In genomic region chr2:204670756-204671155, GRCh38 we compare ENCODE assay signal across 29 cellular contexts.
"Had no signal": no experiment of that assay in that cellular context is flagged by ENCODE, and none has a peak within 500 bp of the region (broad histone marks: within the 10 kb centered on the region; RNA-seq: fewer than 3 reads in every experiment).

No MANE protein-coding gene starts in this region.

- H3K36me3 ChIP-seq: esophagus squamous epithelium, gastroesophageal sphincter, heart right ventricle had no signal

- H3K27ac Mint-ChIP-seq: activated CD4-positive, alpha-beta memory T cell treated with anti-CD3 and anti-CD28 coated beads, Interleukin-2, amount 10 ng/mL, durations not matched to agents 7 days and 5 days; activated CD4-positive, alpha-beta T cell treated with anti-CD3 and anti-CD28 coated beads, Interleukin-2, amount 10 ng/mL, durations not matched to agents 7 days and 5 days; activated naive CD8-positive, alpha-beta T cell; activated T-cell treated with anti-CD3 and anti-CD28 coated beads, Interleukin-2, amount 50 U/mL, for 24 hours; activated T-helper 17 cell treated with anti-CD3 and anti-CD28 coated beads, Interleukin-2, amount 50 U/mL, for 72 hours; effector memory CD8-positive, alpha-beta T cell; WTC11 had no signal

- FAIRE-seq: colon had no signal

- DNase-seq: activated CD4-positive, alpha-beta memory T cell treated with anti-CD3 and anti-CD28 coated beads, Interleukin-2, amount 10 ng/mL, durations not matched to agents 7 days and 5 days; activated CD4-positive, alpha-beta T cell treated with anti-CD3 and anti-CD28 coated beads for 1 hour; activated CD4-positive, alpha-beta T cell treated with anti-CD3 and anti-CD28 coated beads for 4 hours; activated CD4-positive, alpha-beta T cell treated with anti-CD3 and anti-CD28 coated beads, Interleukin-2, amount 10 ng/mL, durations not matched to agents 7 days and 5 days; activated CD4-positive, alpha-beta T cell treated with anti-CD3 and anti-CD28 coated beads, Interleukin-2, amount 50 U/mL, for 4 hours; activated CD8-positive, alpha-beta memory T cell treated with anti-CD3 and anti-CD28 coated beads, Interleukin-2, amount 50 U/mL, for 48 hours; activated effector memory CD4-positive, alpha-beta T cell treated with Interleukin-2 at 50 U/mL for 16 hours; activated gamma-delta T cell treated with Interleukin-2 at 50 U/mL for 16 hours; activated naive CD4-positive, alpha-beta T cell treated with anti-CD3 and anti-CD28 coated beads, Interleukin-2, amount 50 U/mL, for 16 hours; activated naive CD4-positive, alpha-beta T cell treated with Interleukin-2 at 50 U/mL for 16 hours; activated T-cell treated with anti-CD3 and anti-CD28 coated beads for 4 hours; activated T-cell treated with anti-CD3 and anti-CD28 coated beads, Interleukin-2, amount 50 U/mL, for 24 hours; amniotic stem cell; anterior cingulate cortex; caudate nucleus; cortex of kidney; effector CD4-positive, alpha-beta T cell; effector memory CD8-positive, alpha-beta T cell; esophagus squamous epithelium; foreskin melanocyte; heart right ventricle; T-helper 2 cell had no signal

- H3K4me1 Mint-ChIP-seq: activated CD4-positive, alpha-beta memory T cell treated with anti-CD3 and anti-CD28 coated beads, Interleukin-2, amount 10 ng/mL, durations not matched to agents 7 days and 5 days; activated CD4-positive, alpha-beta T cell treated with anti-CD3 and anti-CD28 coated beads, Interleukin-2, amount 10 ng/mL, durations not matched to agents 7 days and 5 days; activated T-helper 17 cell treated with anti-CD3 and anti-CD28 coated beads, Interleukin-2, amount 50 U/mL, for 72 hours had no signal

- H3K4me1 ChIP-seq: esophagus squamous epithelium had no signal

- H3K4me3 ChIP-seq: body of pancreas, esophagus squamous epithelium, gastroesophageal sphincter, heart right ventricle had no signal

- H3K27me3 Mint-ChIP-seq: activated naive CD8-positive, alpha-beta T cell; activated T-cell treated with anti-CD3 and anti-CD28 coated beads, Interleukin-2, amount 50 U/mL, for 24 hours; activated T-helper 17 cell treated with anti-CD3 and anti-CD28 coated beads, Interleukin-2, amount 50 U/mL, for 72 hours; effector memory CD8-positive, alpha-beta T cell had no signal

- H3K27me3 ChIP-seq: body of pancreas, esophagus squamous epithelium, gastroesophageal sphincter, heart right ventricle had no signal

- H3K4me3 Mint-ChIP-seq: activated CD4-positive, alpha-beta memory T cell treated with anti-CD3 and anti-CD28 coated beads, Interleukin-2, amount 10 ng/mL, durations not matched to agents 7 days and 5 days; activated CD4-positive, alpha-beta T cell treated with anti-CD3 and anti-CD28 coated beads, Interleukin-2, amount 10 ng/mL, durations not matched to agents 7 days and 5 days; activated naive CD8-positive, alpha-beta T cell; activated T-cell treated with anti-CD3 and anti-CD28 coated beads, Interleukin-2, amount 50 U/mL, for 24 hours; activated T-helper 17 cell treated with anti-CD3 and anti-CD28 coated beads, Interleukin-2, amount 50 U/mL, for 72 hours; effector memory CD8-positive, alpha-beta T cell; WTC11 had no signal

- H3K36me3 Mint-ChIP-seq: activated naive CD8-positive, alpha-beta T cell; WTC11 had no signal

- ATAC-seq: activated T-helper 17 cell treated with anti-CD3 and anti-CD28 coated beads, Interleukin-2, amount 50 U/mL, for 72 hours; effector memory CD8-positive, alpha-beta T cell; gastroesophageal sphincter; heart right ventricle; WTC11 had no signal

- H3K27ac ChIP-seq: body of pancreas, epithelial cell of prostate, esophagus squamous epithelium, gastroesophageal sphincter, heart right ventricle had no signal

- H3K9me3 ChIP-seq: body of pancreas, esophagus squamous epithelium, gastroesophageal sphincter, heart right ventricle had no signal

- H3K9me3 Mint-ChIP-seq: activated CD4-positive, alpha-beta memory T cell treated with anti-CD3 and anti-CD28 coated beads, Interleukin-2, amount 10 ng/mL, durations not matched to agents 7 days and 5 days; activated CD4-positive, alpha-beta T cell treated with anti-CD3 and anti-CD28 coated beads, Interleukin-2, amount 10 ng/mL, durations not matched to agents 7 days and 5 days; activated T-cell treated with anti-CD3 and anti-CD28 coated beads, Interleukin-2, amount 50 U/mL, for 24 hours; activated T-helper 17 cell treated with anti-CD3 and anti-CD28 coated beads, Interleukin-2, amount 50 U/mL, for 72 hours; effector memory CD8-positive, alpha-beta T cell; WTC11 had no signal
